Comparison of ENCODE assay signal across 1 cellular context in genomic region chr12:95996034-95996658, GRCh38.
TF ChIP-seq lines count a peak whose summit lies in the region.

A gene with protein sequence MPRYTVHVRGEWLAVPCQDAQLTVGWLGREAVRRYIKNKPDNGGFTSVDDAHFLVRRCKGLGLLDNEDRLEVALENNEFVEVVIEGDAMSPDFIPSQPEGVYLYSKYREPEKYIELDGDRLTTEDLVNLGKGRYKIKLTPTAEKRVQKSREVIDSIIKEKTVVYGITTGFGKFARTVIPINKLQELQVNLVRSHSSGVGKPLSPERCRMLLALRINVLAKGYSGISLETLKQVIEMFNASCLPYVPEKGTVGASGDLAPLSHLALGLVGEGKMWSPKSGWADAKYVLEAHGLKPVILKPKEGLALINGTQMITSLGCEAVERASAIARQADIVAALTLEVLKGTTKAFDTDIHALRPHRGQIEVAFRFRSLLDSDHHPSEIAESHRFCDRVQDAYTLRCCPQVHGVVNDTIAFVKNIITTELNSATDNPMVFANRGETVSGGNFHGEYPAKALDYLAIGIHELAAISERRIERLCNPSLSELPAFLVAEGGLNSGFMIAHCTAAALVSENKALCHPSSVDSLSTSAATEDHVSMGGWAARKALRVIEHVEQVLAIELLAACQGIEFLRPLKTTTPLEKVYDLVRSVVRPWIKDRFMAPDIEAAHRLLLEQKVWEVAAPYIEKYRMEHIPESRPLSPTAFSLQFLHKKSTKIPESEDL (minus strand): TSS chr12:95996344. CDS start chr12:95995910, 434 bp downstream.

TF ChIP-seq in HepG2, 621 proteins besides CTCF, POLR2A, EP300 and RAD21 (continued from another document and continues in another):
- TF ChIP-seq, protein P1, sequence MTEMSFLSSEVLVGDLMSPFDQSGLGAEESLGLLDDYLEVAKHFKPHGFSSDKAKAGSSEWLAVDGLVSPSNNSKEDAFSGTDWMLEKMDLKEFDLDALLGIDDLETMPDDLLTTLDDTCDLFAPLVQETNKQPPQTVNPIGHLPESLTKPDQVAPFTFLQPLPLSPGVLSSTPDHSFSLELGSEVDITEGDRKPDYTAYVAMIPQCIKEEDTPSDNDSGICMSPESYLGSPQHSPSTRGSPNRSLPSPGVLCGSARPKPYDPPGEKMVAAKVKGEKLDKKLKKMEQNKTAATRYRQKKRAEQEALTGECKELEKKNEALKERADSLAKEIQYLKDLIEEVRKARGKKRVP (CRISPR knock-in tag; IDR thresholded peaks at IDR 0.05), result peak in 1 of 2 experiments; percentile 93; a peak in 2 of 4 replicates
- TF ChIP-seq ZNF724P (CRISPR knock-in tag; IDR thresholded peaks at IDR 0.05; ENCODE audit: borderline replicate concordance) (no peak; the same call in 1 of the 2 replicates), ZNF512 (CRISPR knock-in tag; IDR thresholded peaks at IDR 0.05) (no peak), SMARCC2 (IDR thresholded peaks at IDR 0.05) (no peak), ZBTB44 (CRISPR knock-in tag; IDR thresholded peaks at IDR 0.05) (no peak), ZNF589 (CRISPR knock-in tag; conservative IDR thresholded peaks at IDR 0.05) (no peak), CREBL2 (CRISPR knock-in tag; IDR thresholded peaks at IDR 0.05; ENCODE audit: borderline replicate concordance) (no peak), ZNF792 (CRISPR knock-in tag; IDR thresholded peaks at IDR 0.05) (peak; percentile 65; the same call in 1 of the 2 replicates), ZNF781 (CRISPR knock-in tag; IDR thresholded peaks at IDR 0.05; ENCODE audit: borderline replicate concordance, not compliant biosample characterization) (peak; percentile 67), CENPX (CRISPR knock-in tag; IDR thresholded peaks at IDR 0.05) (no peak), ZNF761 (CRISPR knock-in tag; conservative IDR thresholded peaks at IDR 0.05) (peak; percentile 92), ZNF672 (CRISPR knock-in tag; IDR thresholded peaks at IDR 0.05) (no peak), RBM22 (optimal IDR thresholded peaks at IDR 0.05; ENCODE audit: low read length) (no peak), IKZF5 (CRISPR knock-in tag; IDR thresholded peaks at IDR 0.05) (peak; percentile 94), MBD4 (IDR thresholded peaks at IDR 0.05; ENCODE audit: borderline replicate concordance, low read length) (peak; percentile 90), PRMT3 (CRISPR knock-in tag; IDR thresholded peaks at IDR 0.05; ENCODE audit: borderline replicate concordance, low read depth) (peak; percentile 87), BCL3 (CRISPR knock-in tag; IDR thresholded peaks at IDR 0.05) (no peak; the same call in 1 of the 2 replicates), ARNTL (CRISPR knock-in tag; IDR thresholded peaks at IDR 0.05) (peak; percentile 97)
- TF ChIP-seq, protein P2, sequence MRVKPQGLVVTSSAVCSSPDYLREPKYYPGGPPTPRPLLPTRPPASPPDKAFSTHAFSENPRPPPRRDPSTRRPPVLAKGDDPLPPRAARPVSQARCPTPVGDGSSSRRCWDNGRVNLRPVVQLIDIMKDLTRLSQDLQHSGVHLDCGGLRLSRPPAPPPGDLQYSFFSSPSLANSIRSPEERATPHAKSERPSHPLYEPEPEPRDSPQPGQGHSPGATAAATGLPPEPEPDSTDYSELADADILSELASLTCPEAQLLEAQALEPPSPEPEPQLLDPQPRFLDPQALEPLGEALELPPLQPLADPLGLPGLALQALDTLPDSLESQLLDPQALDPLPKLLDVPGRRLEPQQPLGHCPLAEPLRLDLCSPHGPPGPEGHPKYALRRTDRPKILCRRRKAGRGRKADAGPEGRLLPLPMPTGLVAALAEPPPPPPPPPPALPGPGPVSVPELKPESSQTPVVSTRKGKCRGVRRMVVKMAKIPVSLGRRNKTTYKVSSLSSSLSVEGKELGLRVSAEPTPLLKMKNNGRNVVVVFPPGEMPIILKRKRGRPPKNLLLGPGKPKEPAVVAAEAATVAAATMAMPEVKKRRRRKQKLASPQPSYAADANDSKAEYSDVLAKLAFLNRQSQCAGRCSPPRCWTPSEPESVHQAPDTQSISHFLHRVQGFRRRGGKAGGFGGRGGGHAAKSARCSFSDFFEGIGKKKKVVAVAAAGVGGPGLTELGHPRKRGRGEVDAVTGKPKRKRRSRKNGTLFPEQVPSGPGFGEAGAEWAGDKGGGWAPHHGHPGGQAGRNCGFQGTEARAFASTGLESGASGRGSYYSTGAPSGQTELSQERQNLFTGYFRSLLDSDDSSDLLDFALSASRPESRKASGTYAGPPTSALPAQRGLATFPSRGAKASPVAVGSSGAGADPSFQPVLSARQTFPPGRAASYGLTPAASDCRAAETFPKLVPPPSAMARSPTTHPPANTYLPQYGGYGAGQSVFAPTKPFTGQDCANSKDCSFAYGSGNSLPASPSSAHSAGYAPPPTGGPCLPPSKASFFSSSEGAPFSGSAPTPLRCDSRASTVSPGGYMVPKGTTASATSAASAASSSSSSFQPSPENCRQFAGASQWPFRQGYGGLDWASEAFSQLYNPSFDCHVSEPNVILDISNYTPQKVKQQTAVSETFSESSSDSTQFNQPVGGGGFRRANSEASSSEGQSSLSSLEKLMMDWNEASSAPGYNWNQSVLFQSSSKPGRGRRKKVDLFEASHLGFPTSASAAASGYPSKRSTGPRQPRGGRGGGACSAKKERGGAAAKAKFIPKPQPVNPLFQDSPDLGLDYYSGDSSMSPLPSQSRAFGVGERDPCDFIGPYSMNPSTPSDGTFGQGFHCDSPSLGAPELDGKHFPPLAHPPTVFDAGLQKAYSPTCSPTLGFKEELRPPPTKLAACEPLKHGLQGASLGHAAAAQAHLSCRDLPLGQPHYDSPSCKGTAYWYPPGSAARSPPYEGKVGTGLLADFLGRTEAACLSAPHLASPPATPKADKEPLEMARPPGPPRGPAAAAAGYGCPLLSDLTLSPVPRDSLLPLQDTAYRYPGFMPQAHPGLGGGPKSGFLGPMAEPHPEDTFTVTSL (CRISPR knock-in tag; IDR thresholded peaks at IDR 0.05; ENCODE audit: borderline replicate concordance), result peak; percentile 98
- TF ChIP-seq, protein P3, sequence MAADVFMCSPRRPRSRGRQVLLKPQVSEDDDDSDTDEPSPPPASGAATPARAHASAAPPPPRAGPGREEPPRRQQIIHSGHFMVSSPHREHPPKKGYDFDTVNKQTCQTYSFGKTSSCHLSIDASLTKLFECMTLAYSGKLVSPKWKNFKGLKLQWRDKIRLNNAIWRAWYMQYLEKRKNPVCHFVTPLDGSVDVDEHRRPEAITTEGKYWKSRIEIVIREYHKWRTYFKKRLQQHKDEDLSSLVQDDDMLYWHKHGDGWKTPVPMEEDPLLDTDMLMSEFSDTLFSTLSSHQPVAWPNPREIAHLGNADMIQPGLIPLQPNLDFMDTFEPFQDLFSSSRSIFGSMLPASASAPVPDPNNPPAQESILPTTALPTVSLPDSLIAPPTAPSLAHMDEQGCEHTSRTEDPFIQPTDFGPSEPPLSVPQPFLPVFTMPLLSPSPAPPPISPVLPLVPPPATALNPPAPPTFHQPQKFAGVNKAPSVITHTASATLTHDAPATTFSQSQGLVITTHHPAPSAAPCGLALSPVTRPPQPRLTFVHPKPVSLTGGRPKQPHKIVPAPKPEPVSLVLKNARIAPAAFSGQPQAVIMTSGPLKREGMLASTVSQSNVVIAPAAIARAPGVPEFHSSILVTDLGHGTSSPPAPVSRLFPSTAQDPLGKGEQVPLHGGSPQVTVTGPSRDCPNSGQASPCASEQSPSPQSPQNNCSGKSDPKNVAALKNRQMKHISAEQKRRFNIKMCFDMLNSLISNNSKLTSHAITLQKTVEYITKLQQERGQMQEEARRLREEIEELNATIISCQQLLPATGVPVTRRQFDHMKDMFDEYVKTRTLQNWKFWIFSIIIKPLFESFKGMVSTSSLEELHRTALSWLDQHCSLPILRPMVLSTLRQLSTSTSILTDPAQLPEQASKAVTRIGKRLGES (CRISPR knock-in tag; IDR thresholded peaks at IDR 0.05; ENCODE audit: borderline replicate concordance), result no peak
- TF ChIP-seq, protein P4, sequence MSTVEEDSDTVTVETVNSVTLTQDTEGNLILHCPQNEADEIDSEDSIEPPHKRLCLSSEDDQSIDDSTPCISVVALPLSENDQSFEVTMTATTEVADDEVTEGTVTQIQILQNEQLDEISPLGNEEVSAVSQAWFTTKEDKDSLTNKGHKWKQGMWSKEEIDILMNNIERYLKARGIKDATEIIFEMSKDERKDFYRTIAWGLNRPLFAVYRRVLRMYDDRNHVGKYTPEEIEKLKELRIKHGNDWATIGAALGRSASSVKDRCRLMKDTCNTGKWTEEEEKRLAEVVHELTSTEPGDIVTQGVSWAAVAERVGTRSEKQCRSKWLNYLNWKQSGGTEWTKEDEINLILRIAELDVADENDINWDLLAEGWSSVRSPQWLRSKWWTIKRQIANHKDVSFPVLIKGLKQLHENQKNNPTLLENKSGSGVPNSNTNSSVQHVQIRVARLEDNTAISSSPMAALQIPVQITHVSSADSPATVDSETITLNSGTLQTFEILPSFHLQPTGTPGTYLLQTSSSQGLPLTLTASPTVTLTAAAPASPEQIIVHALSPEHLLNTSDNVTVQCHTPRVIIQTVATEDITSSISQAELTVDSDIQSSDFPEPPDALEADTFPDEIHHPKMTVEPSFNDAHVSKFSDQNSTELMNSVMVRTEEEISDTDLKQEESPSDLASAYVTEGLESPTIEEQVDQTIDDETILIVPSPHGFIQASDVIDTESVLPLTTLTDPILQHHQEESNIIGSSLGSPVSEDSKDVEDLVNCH (CRISPR knock-in tag; IDR thresholded peaks at IDR 0.05), result 0 out of 2 replicates have a peak, but pooled peaks have one; percentile 76
- TF ChIP-seq, protein P5, sequence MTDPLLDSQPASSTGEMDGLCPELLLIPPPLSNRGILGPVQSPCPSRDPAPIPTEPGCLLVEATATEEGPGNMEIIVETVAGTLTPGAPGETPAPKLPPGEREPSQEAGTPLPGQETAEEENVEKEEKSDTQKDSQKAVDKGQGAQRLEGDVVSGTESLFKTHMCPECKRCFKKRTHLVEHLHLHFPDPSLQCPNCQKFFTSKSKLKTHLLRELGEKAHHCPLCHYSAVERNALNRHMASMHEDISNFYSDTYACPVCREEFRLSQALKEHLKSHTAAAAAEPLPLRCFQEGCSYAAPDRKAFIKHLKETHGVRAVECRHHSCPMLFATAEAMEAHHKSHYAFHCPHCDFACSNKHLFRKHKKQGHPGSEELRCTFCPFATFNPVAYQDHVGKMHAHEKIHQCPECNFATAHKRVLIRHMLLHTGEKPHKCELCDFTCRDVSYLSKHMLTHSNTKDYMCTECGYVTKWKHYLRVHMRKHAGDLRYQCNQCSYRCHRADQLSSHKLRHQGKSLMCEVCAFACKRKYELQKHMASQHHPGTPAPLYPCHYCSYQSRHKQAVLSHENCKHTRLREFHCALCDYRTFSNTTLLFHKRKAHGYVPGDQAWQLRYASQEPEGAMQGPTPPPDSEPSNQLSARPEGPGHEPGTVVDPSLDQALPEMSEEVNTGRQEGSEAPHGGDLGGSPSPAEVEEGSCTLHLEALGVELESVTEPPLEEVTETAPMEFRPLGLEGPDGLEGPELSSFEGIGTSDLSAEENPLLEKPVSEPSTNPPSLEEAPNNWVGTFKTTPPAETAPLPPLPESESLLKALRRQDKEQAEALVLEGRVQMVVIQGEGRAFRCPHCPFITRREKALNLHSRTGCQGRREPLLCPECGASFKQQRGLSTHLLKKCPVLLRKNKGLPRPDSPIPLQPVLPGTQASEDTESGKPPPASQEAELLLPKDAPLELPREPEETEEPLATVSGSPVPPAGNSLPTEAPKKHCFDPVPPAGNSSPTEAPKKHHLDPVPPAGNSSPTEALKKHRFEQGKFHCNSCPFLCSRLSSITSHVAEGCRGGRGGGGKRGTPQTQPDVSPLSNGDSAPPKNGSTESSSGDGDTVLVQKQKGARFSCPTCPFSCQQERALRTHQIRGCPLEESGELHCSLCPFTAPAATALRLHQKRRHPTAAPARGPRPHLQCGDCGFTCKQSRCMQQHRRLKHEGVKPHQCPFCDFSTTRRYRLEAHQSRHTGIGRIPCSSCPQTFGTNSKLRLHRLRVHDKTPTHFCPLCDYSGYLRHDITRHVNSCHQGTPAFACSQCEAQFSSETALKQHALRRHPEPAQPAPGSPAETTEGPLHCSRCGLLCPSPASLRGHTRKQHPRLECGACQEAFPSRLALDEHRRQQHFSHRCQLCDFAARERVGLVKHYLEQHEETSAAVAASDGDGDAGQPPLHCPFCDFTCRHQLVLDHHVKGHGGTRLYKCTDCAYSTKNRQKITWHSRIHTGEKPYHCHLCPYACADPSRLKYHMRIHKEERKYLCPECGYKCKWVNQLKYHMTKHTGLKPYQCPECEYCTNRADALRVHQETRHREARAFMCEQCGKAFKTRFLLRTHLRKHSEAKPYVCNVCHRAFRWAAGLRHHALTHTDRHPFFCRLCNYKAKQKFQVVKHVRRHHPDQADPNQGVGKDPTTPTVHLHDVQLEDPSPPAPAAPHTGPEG (CRISPR knock-in tag; IDR thresholded peaks at IDR 0.05), result no peak
